In genomic region chr14:52553002-52553670, GRCh38 we compare ENCODE assay signal across 1 cellular context.
TF ChIP-seq lines count a peak whose summit lies in the region.

No MANE protein-coding gene starts in this region.

TF ChIP-seq in GM23338, 12 proteins besides CTCF, POLR2A, EP300 and RAD21 (continued from another document):
- TF ChIP-seq ZNF462 (CRISPR knock-in tag; IDR thresholded peaks at IDR 0.05), result no peak
